9 cellular contexts compared by ENCODE assay signal in genomic region chr3:184345678-184346144, GRCh38. TPM values are rescaled to one million over a fixed set of nuclear protein-coding genes. Genes with fewer than 3 reads are reported as not detected.
DNase-seq lines count a peak whose midpoint lies in the region; ATAC-seq and TF ChIP-seq lines count a peak whose summit lies in the region.
"Had no signal": no experiment of that assay in that cellular context is flagged by ENCODE, and none has a peak within 500 bp of the region (broad histone marks: within the 10 kb centered on the region; RNA-seq: fewer than 3 reads in every experiment).

No MANE protein-coding gene starts in this region.

- no peak for ATAC-seq in HG02678 (IDR thresholded peaks at IDR 0.05; ENCODE audit: unreplicated experiment)

- no peak overlapping the region for H3K4me3 Mint-ChIP-seq in endodermal cell
- H3K4me3 Mint-ChIP-seq: activated naive CD4-positive, alpha-beta T cell treated with anti-CD3 and anti-CD28 coated beads, Interleukin-2, amount 50 U/mL, for 24 hours had no signal

- no peaks in the 10 kb centered on the region for H3K27me3 Mint-ChIP-seq in endodermal cell (ENCODE audit: insufficient read depth)
- H3K27me3 Mint-ChIP-seq: activated naive CD4-positive, alpha-beta T cell treated with anti-CD3 and anti-CD28 coated beads, Interleukin-2, amount 50 U/mL, for 24 hours had no signal

- peaks cover 35% of the 10 kb centered on the region for H3K36me3 Mint-ChIP-seq in endodermal cell (ENCODE audit: low read depth)

- no peaks in the 10 kb centered on the region for H3K9me3 ChIP-seq in SJSA1 (replicated peaks)
- H3K9me3 ChIP-seq in endodermal cell (ENCODE audit: control insufficient read depth, low read length): no peaks in the 10 kb centered on the region
- H3K9me3 ChIP-seq in mesodermal cell (ENCODE audit: control insufficient read depth, low read length): no peaks in the 10 kb centered on the region
- no peaks in the 10 kb centered on the region for H3K9me3 ChIP-seq in SJCRH30 (replicated peaks)

- H3K4me3 ChIP-seq in SJSA1 (no peak overlapping the region), endodermal cell (ENCODE audit: low read length) (no peak overlapping the region), mesodermal cell (ENCODE audit: extremely low read depth, insufficient read depth, low read length, poor library complexity, severe bottlenecking) (no peak overlapping the region), SJCRH30 (no peak overlapping the region)

- TF ChIP-seq CTCF in endodermal cell (conservative IDR thresholded peaks at IDR 0.05): peak; percentile 82

- H3K9me3 Mint-ChIP-seq in endodermal cell: no peaks in the 10 kb centered on the region
- H3K9me3 Mint-ChIP-seq: activated naive CD4-positive, alpha-beta T cell treated with anti-CD3 and anti-CD28 coated beads, Interleukin-2, amount 50 U/mL, for 24 hours had no signal

- H3K27me3 ChIP-seq in SJSA1 (replicated peaks): no peaks in the 10 kb centered on the region
- H3K27me3 ChIP-seq in endodermal cell (ENCODE audit: control insufficient read depth, insufficient read depth, low read length, poor library complexity, severe bottlenecking): no peaks in the 10 kb centered on the region
- H3K27me3 ChIP-seq in SJCRH30: no peaks in the 10 kb centered on the region

- H3K27ac ChIP-seq in SJSA1 (no peak overlapping the region), endodermal cell (ENCODE audit: low read depth, low read length) (peak overlapping the region; percentile 60), mesodermal cell (ENCODE audit: low read depth, low read length, severe bottlenecking) (peak overlapping the region; percentile 36), SJCRH30 (no peak overlapping the region)

- H3K36me3 ChIP-seq in SJSA1: peaks cover 28% of the 10 kb centered on the region
- peaks cover 35% of the 10 kb centered on the region for H3K36me3 ChIP-seq in endodermal cell (ENCODE audit: control insufficient read depth, insufficient read depth, low read length)
- H3K36me3 ChIP-seq in mesodermal cell (ENCODE audit: control insufficient read depth, insufficient read depth, low read length): peaks cover 40% of the 10 kb centered on the region
- no peaks in the 10 kb centered on the region for H3K36me3 ChIP-seq in SJCRH30

- peaks cover 27% of the 10 kb centered on the region for H3K4me1 ChIP-seq in SJSA1 (replicated peaks)
- no peaks in the 10 kb centered on the region for H3K4me1 ChIP-seq in endodermal cell (ENCODE audit: control insufficient read depth, insufficient read depth, low read length)
- H3K4me1 ChIP-seq in mesodermal cell (ENCODE audit: control insufficient read depth, insufficient read depth, low read length, poor library complexity, severe bottlenecking): peaks cover 34% of the 10 kb centered on the region
- no peaks in the 10 kb centered on the region for H3K4me1 ChIP-seq in SJCRH30

- 7 to 32% methylated on average over 2 to 8 of the region's 8 CpGs for WGBS in endodermal cell (ENCODE audit: insufficient coverage in 1 of 2, insufficient read length in 1 of 2), 2 experiments
- WGBS in mesodermal cell (ENCODE audit: insufficient coverage in 2 of 2), 2 experiments: 0 to 23% methylated on average over 2 to 3 of the region's 8 CpGs

- DNase-seq in NCI-H524 (lab: John Stamatoyannopoulos, UW): peak; percentile 56 to 70
- DNase-seq in NCI-H524 treated with DMSO at 0.1 percent for 48 hours (lab: John Stamatoyannopoulos, UW): no peak
- DNase-seq in M059J (ENCODE audit: low read depth): peak; percentile 78
- peak; percentile 69 to 81 for DNase-seq in SJSA1 (ENCODE audit: low read depth in 1 of 2, low spot score in 2 of 2)
- peak; percentile 94 for DNase-seq in endodermal cell
- no peak for DNase-seq in SJCRH30

- peaks cover 21% of the 10 kb centered on the region for H3K4me1 Mint-ChIP-seq in endodermal cell
- H3K4me1 Mint-ChIP-seq: activated naive CD4-positive, alpha-beta T cell treated with anti-CD3 and anti-CD28 coated beads, Interleukin-2, amount 50 U/mL, for 24 hours had no signal

- H3K27ac Mint-ChIP-seq in endodermal cell: peak overlapping the region; percentile 96
- H3K27ac Mint-ChIP-seq: activated naive CD4-positive, alpha-beta T cell treated with anti-CD3 and anti-CD28 coated beads, Interleukin-2, amount 50 U/mL, for 24 hours had no signal

- H3K9ac ChIP-seq in endodermal cell (ENCODE audit: extremely low read depth, low read length, poor library complexity, severe bottlenecking): no peak overlapping the region

RNA-seq across cellular contexts. Expression of gene FAM131A, which starts 8.3 kb away (rescaled TPM):
- 14.1 and 24.6 TPM in 2 replicates for total RNA-seq in M059J (2014; rRNA removed; shearing (Covaris generic))
- total RNA-seq in SJSA1 (2014; rRNA removed; shearing (Covaris generic)): 13.9 and 14.4 TPM in 2 replicates
- total RNA-seq in endodermal cell: 10 to 100 TPM; 18.3 to 24.1 TPM
- 28.0 TPM for polyA plus RNA-seq in endodermal cell (2013, experiment 1 of 2)
- polyA plus RNA-seq in endodermal cell (2013, experiment 2 of 2): 25.5 TPM
- polyA plus RNA-seq in mesodermal cell (2013, experiment 1 of 2): 19.5 TPM
- polyA plus RNA-seq in mesodermal cell (2013, experiment 2 of 2): 16.5 TPM
- 4.8 and 5.9 TPM in 2 replicates for total RNA-seq in SJCRH30 (2014; rRNA removed; shearing (Covaris generic))

RNA-seq across cellular contexts. Expression of gene CLCN2, which starts 15.7 kb away (rescaled TPM):
- 2.5 and 4.9 TPM in 2 replicates for total RNA-seq in M059J (2014; rRNA removed; shearing (Covaris generic))
- total RNA-seq in SJSA1 (2014; rRNA removed; shearing (Covaris generic)): 8.8 and 11.6 TPM in 2 replicates
- 10 to 100 TPM; 32.4 to 38.4 TPM for total RNA-seq in endodermal cell
- 27.9 TPM for polyA plus RNA-seq in endodermal cell (2013, experiment 1 of 2)
- polyA plus RNA-seq in endodermal cell (2013, experiment 2 of 2): 23.3 TPM
- 11.0 TPM for polyA plus RNA-seq in mesodermal cell (2013, experiment 1 of 2)
- polyA plus RNA-seq in mesodermal cell (2013, experiment 2 of 2): 9.4 TPM
- 4.1 and 5.5 TPM in 2 replicates for total RNA-seq in SJCRH30 (2014; rRNA removed; shearing (Covaris generic))

RNA-seq across cellular contexts. Expression of gene POLR2H, which starts 15.8 kb away (rescaled TPM):
- total RNA-seq in M059J (2014; rRNA removed; shearing (Covaris generic)): 162 and 196 TPM in 2 replicates
- total RNA-seq in SJSA1 (2014; rRNA removed; shearing (Covaris generic)): 101 and 103 TPM in 2 replicates
- 100 to 1,000 TPM in 1 of 2 donors, 10 to 100 TPM in 1; 95.9 to 117 TPM for total RNA-seq in endodermal cell
- 119 TPM for polyA plus RNA-seq in endodermal cell (2013, experiment 1 of 2)
- 99.0 TPM for polyA plus RNA-seq in endodermal cell (2013, experiment 2 of 2)
- 88.7 TPM for polyA plus RNA-seq in mesodermal cell (2013, experiment 1 of 2)
- polyA plus RNA-seq in mesodermal cell (2013, experiment 2 of 2): 93.5 TPM
- total RNA-seq in SJCRH30 (2014; rRNA removed; shearing (Covaris generic)): 86.8 and 91.6 TPM in 2 replicates

RNA-seq across cellular contexts. Expression of gene EIF4G1, which starts 31.3 kb away (rescaled TPM):
- total RNA-seq in M059J (2014; rRNA removed; shearing (Covaris generic)): 231 and 422 TPM in 2 replicates
- 250 and 257 TPM in 2 replicates for total RNA-seq in SJSA1 (2014; rRNA removed; shearing (Covaris generic))
- 100 to 1,000 TPM; 408 to 475 TPM for total RNA-seq in endodermal cell
- 196 TPM for polyA plus RNA-seq in endodermal cell (2013, experiment 1 of 2)
- 206 TPM for polyA plus RNA-seq in endodermal cell (2013, experiment 2 of 2)
- 220 TPM for polyA plus RNA-seq in mesodermal cell (2013, experiment 1 of 2)
- polyA plus RNA-seq in mesodermal cell (2013, experiment 2 of 2): 171 TPM
- total RNA-seq in SJCRH30 (2014; rRNA removed; shearing (Covaris generic)): 304 and 312 TPM in 2 replicates

RNA-seq across cellular contexts. Expression of gene THPO, which starts 32.3 kb away (rescaled TPM):
- total RNA-seq in M059J (2014; rRNA removed; shearing (Covaris generic)): not detected in 2 replicates
- total RNA-seq in SJSA1 (2014; rRNA removed; shearing (Covaris generic)): not detected in 2 replicates
- 1 to 10 TPM; 1.4 to 1.7 TPM for total RNA-seq in endodermal cell
- polyA plus RNA-seq in endodermal cell (2013, experiment 1 of 2): 1.2 TPM
- polyA plus RNA-seq in endodermal cell (2013, experiment 2 of 2): 1.4 TPM
- 1.5 TPM for polyA plus RNA-seq in mesodermal cell (2013, experiment 1 of 2)
- polyA plus RNA-seq in mesodermal cell (2013, experiment 2 of 2): 1.1 TPM
- 0.61 and 1.2 TPM in 2 replicates for total RNA-seq in SJCRH30 (2014; rRNA removed; shearing (Covaris generic))

Comparison
In these comparisons a context has a peak if more than half of its experiments do, and no peak if none do; other contexts are left out.
1. DNase-seq: peak in NCI-H524 (2 of 2), M059J (single experiment), SJSA1 (2 of 2) and endodermal cell (single experiment); none in NCI-H524 treated with DMSO at 0.1 percent for 48 hours (single experiment) and SJCRH30 (0 of 2).
2. H3K27ac ChIP-seq: peak in endodermal cell (single experiment) and mesodermal cell (single experiment); none in SJSA1 (single experiment) and SJCRH30 (single experiment).